ENCODE assay signal across 1 cellular context in the genomic region with DNA sequence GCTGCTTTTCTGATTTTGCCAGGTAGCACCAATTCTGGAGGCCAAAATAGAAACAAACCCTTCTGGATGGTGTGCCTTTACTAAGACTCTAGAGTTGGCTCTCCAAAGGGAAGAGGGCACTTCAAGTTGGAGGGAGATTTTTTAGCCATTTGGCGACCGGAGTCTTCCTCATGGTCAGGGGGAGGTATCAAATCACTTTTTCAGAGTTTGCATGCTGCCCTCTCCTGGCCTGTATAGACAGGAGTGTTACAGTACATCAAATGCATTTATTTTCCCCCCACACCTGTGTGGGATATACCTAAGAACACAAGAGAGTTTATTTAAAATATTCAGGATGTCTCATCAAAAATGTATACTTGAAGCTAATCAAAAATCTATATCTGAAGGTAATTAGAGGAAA.
TF ChIP-seq lines count a peak whose summit lies in the region.

No MANE protein-coding gene starts in this region.

TF ChIP-seq in SK-N-SH treated with all-trans-retinoic acid at 6 μM for 48 hours, 23 proteins besides CTCF, POLR2A, EP300 and RAD21 (continued from another document):
- TF ChIP-seq PPARA (CRISPR knock-in tag; IDR thresholded peaks at IDR 0.05; ENCODE audit: borderline replicate concordance): no peak
- TF ChIP-seq ISL1 (CRISPR knock-in tag; IDR thresholded peaks at IDR 0.05): no peak
- TF ChIP-seq, protein P1, sequence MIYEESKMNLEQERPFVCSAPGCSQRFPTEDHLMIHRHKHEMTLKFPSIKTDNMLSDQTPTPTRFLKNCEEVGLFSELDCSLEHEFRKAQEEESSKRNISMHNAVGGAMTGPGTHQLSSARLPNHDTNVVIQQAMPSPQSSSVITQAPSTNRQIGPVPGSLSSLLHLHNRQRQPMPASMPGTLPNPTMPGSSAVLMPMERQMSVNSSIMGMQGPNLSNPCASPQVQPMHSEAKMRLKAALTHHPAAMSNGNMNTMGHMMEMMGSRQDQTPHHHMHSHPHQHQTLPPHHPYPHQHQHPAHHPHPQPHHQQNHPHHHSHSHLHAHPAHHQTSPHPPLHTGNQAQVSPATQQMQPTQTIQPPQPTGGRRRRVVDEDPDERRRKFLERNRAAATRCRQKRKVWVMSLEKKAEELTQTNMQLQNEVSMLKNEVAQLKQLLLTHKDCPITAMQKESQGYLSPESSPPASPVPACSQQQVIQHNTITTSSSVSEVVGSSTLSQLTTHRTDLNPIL (CRISPR knock-in tag; IDR thresholded peaks at IDR 0.05; ENCODE audit: low read depth): no peak
TF ChIP-seq in SK-N-SH treated with all-trans-retinoic acid at 6 μM for 48 hours: peak in this region for 0.
